Comparison of ENCODE assay signal across 8 cellular contexts in genomic region chr1:172531846-172532699, GRCh38. TPM values are rescaled to one million over a fixed set of nuclear protein-coding genes. Genes with fewer than 3 reads are reported as not detected.
DNase-seq lines count a peak whose midpoint lies in the region.

No MANE protein-coding gene starts in this region.

- DNase-seq in GDM1 (lab: John Stamatoyannopoulos, UW): peak; percentile 91
- DNase-seq in HAP-1 (ENCODE audit: low spot score in 2 of 2): peak; percentile 90 to 95
- DNase-seq in MG63: peak; percentile 93
- peak; percentile 89 to 92 for DNase-seq in SHP77 (lab: John Stamatoyannopoulos, UW)
- DNase-seq in activated naive CD4-positive, alpha-beta T cell treated with anti-CD3 and anti-CD28 coated beads for 36 hours: peak; percentile 92
- DNase-seq in germinal center (ENCODE audit: low spot score): peak; percentile 93
- DNase-seq in non-pigmented ciliary epithelial cell (ENCODE audit: low read depth): peak; percentile 97
- DNase-seq in superior temporal gyrus (ENCODE audit: extremely low spot score): peak; percentile 100

- H3K36me3 Mint-ChIP-seq in activated naive CD4-positive, alpha-beta T cell treated with anti-CD3 and anti-CD28 coated beads for 36 hours (ENCODE audit: low read depth): peaks cover 1% of the 10 kb centered on the region

- peak overlapping the region; percentile 94 for H3K4me3 Mint-ChIP-seq in activated naive CD4-positive, alpha-beta T cell treated with anti-CD3 and anti-CD28 coated beads for 36 hours

- peaks cover 23% of the 10 kb centered on the region for H3K4me1 ChIP-seq in HAP-1

- H3K9me3 Mint-ChIP-seq in activated naive CD4-positive, alpha-beta T cell treated with anti-CD3 and anti-CD28 coated beads for 36 hours: no peaks in the 10 kb centered on the region

- intact Hi-C loops in activated naive CD4-positive, alpha-beta T cell treated with anti-CD3 and anti-CD28 coated beads for 36 hours (cut with micrococcal nuclease): loop anchor here (1.0 to 5.0 kb wide), 12 partner anchors 34 to 1627 kb away; partner anchors contain the start of genes CENPL, DARS2, PIGC and PRDX6

- H3K27me3 ChIP-seq in HAP-1 (ENCODE audit: low read depth): peaks cover 30% of the 10 kb centered on the region
- no peaks in the 10 kb centered on the region for H3K27me3 ChIP-seq in MG63

- 0 out of 2 replicates have a peak, but pooled peaks cover 4% of the 10 kb centered on the region for H3K36me3 ChIP-seq in HAP-1 (replicated peaks)
- H3K36me3 ChIP-seq in MG63: no peaks in the 10 kb centered on the region

- H3K27ac Mint-ChIP-seq in activated naive CD4-positive, alpha-beta T cell treated with anti-CD3 and anti-CD28 coated beads for 36 hours: peak overlapping the region; percentile 100

- H3K4me1 Mint-ChIP-seq in activated naive CD4-positive, alpha-beta T cell treated with anti-CD3 and anti-CD28 coated beads for 36 hours (ENCODE audit: low read depth): peaks cover 35% of the 10 kb centered on the region

- H3K4me3 ChIP-seq in HAP-1: peak overlapping the region; percentile 85
- peak overlapping the region; percentile 97 for H3K4me3 ChIP-seq in MG63

- CTCF ChIA-PET in activated naive CD4-positive, alpha-beta T cell treated with anti-CD3 and anti-CD28 coated beads for 36 hours (lab: Charles Lee): interaction anchor here (0.5 to 1.3 kb wide), 5 partner anchors 81 to 813 kb away, joined by 3 to 6 read pairs (median 5); no protein-coding TSS in a partner anchor

- H3K9me3 ChIP-seq in HAP-1 (no peaks in the 10 kb centered on the region), MG63 (no peaks in the 10 kb centered on the region)

- in situ Hi-C loops in HAP-1 (cut with MboI; ENCODE audit: low sequenced_read_pairs): no loop called here

- no peaks in the 10 kb centered on the region for H3K27me3 Mint-ChIP-seq in activated naive CD4-positive, alpha-beta T cell treated with anti-CD3 and anti-CD28 coated beads for 36 hours (ENCODE audit: low read depth)

RNA-seq across cellular contexts. Expression of gene SUCO, which starts 0.9 kb away (rescaled TPM):
- 2.1 and 2.9 TPM in 2 replicates for total RNA-seq in MG63 (2014; rRNA removed; shearing (Covaris generic); ENCODE audit: low replicate concordance)
- 10 to 100 TPM; 23.9 TPM for total RNA-seq in activated naive CD4-positive, alpha-beta T cell treated with anti-CD3 and anti-CD28 coated beads for 36 hours

Comparison
In these comparisons a context has a peak if more than half of its experiments do, and no peak if none do; other contexts are left out.
1. Peak in every context shown above with its lines: DNase-seq and H3K4me3 ChIP-seq.